ENCODE assay signal across 16 cellular contexts in the genomic region with DNA sequence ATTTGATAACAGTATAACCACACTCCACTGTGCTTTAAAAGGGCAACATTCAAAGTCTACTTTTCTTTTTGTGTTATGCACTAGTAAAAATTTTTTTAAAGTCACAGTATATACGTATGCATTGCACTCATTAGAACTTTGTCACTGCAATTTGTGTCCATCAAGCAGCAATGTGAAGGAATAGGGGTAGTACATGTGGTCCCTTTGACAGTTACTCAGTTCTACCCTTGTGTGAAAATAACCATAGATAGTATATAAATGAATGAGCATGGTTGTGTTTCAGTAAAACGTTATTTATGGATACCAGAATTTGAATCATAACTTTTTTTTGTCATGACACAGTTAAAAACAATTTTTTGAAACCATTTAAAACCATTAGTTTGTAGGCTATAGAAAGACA. TPM values are rescaled to one million over a fixed set of nuclear protein-coding genes. Genes with fewer than 3 reads are reported as not detected.
A peak's percentile ranks its signal among the peaks of the same experiment; 100 is the strongest.
DNase-seq lines count a peak whose midpoint lies in the region; ATAC-seq and TF ChIP-seq lines count a peak whose summit lies in the region.
"Had no signal": no experiment of that assay in that cellular context is flagged by ENCODE, and none has a peak within 500 bp of the region (broad histone marks: within the 10 kb centered on the region; RNA-seq: fewer than 3 reads in every experiment).

No MANE protein-coding gene starts in this region.

- no peaks in the 10 kb centered on the region for H3K9me3 ChIP-seq in CD4-positive, alpha-beta T cell (ENCODE audit: control insufficient read depth, low read length)

- H3K27ac Mint-ChIP-seq in CD4-positive, alpha-beta T cell = peak overlapping the region; percentile 43
- peak overlapping the region; percentile 76 for H3K27ac Mint-ChIP-seq in activated T-helper 17 cell treated with anti-CD3 and anti-CD28 coated beads, Interleukin-2, amount 50 U/mL, for 72 hours
- H3K27ac Mint-ChIP-seq in natural killer cell treated with Interleukin-12 subunit alpha and Interleukin-12 subunit beta and Interleukin-15 and Interleukin-18, amount 100 ng/mL, for 72 hours = peak overlapping the region; percentile 61 to 62

- no peaks in the 10 kb centered on the region for H3K27me3 Mint-ChIP-seq in activated T-cell treated with anti-CD3 and anti-CD28 coated beads, Interleukin-2, amount 50 U/mL, for 4 hours (ENCODE audit: low read depth)
- H3K27me3 Mint-ChIP-seq in CD4-positive, alpha-beta T cell = no peaks in the 10 kb centered on the region
- no peaks in the 10 kb centered on the region for H3K27me3 Mint-ChIP-seq in activated T-helper 17 cell treated with anti-CD3 and anti-CD28 coated beads, Interleukin-2, amount 50 U/mL, for 72 hours
- H3K27me3 Mint-ChIP-seq in natural killer cell treated with Interleukin-12 subunit alpha and Interleukin-12 subunit beta and Interleukin-15 and Interleukin-18, amount 100 ng/mL, for 72 hours = no peaks in the 10 kb centered on the region

- no peak for DNase-seq in activated T-cell treated with anti-CD3 and anti-CD28 coated beads, Interleukin-2, amount 50 U/mL, for 4 hours
- DNase-seq in activated T-cell treated with anti-CD3 and anti-CD28 coated beads for 4 hours (no peak), activated gamma-delta T cell (lab: John Stamatoyannopoulos, UW) (no peak)
- DNase-seq in CD4-positive, alpha-beta T cell = no peak
- no peak for DNase-seq in natural killer cell treated with Interleukin-12 subunit alpha and Interleukin-12 subunit beta and Interleukin-15 and Interleukin-18, amount 100 ng/mL, for 72 hours (ENCODE audit: low spot score)
- DNase-seq: DMS79, H9, NCI-H1048, NCI-H2081 treated with DMSO at 0.1 percent for 48 hours, NCI-H510A, NCI-H774 had no signal

- intact Hi-C loops in CD4-positive, alpha-beta T cell (cut with DNase I, micrococcal nuclease) = loop anchor here in 1 of 2 experiments (1.0 kb wide), 1 partner anchor 22 kb away; no protein-coding TSS in a partner anchor

- H3K4me3 Mint-ChIP-seq in activated T-cell treated with anti-CD3 and anti-CD28 coated beads, Interleukin-2, amount 50 U/mL, for 4 hours = no peak overlapping the region
- no peak overlapping the region for H3K4me3 Mint-ChIP-seq in CD4-positive, alpha-beta T cell
- peak overlapping the region; percentile 36 for H3K4me3 Mint-ChIP-seq in activated T-helper 17 cell treated with anti-CD3 and anti-CD28 coated beads, Interleukin-2, amount 50 U/mL, for 72 hours
- H3K4me3 Mint-ChIP-seq in natural killer cell treated with Interleukin-12 subunit alpha and Interleukin-12 subunit beta and Interleukin-15 and Interleukin-18, amount 100 ng/mL, for 72 hours = peak overlapping the region; percentile 63
- H3K4me3 Mint-ChIP-seq: CD14-positive monocyte, H9 had no signal

- no peaks in the 10 kb centered on the region for H3K27me3 ChIP-seq in CD4-positive, alpha-beta T cell (ENCODE audit: control insufficient read depth, insufficient read depth, low read length)

- POLR2A ChIA-PET in CD4-positive, alpha-beta T cell (lab: Charles Lee) = no interaction called here

- H3K36me3 Mint-ChIP-seq in activated T-cell treated with anti-CD3 and anti-CD28 coated beads, Interleukin-2, amount 50 U/mL, for 4 hours (ENCODE audit: insufficient read depth) = peaks cover 23% of the 10 kb centered on the region
- H3K36me3 Mint-ChIP-seq in CD4-positive, alpha-beta T cell (ENCODE audit: low read depth) = peaks cover 24% of the 10 kb centered on the region
- peaks cover 3% of the 10 kb centered on the region for H3K36me3 Mint-ChIP-seq in activated T-helper 17 cell treated with anti-CD3 and anti-CD28 coated beads, Interleukin-2, amount 50 U/mL, for 72 hours (ENCODE audit: low read depth)
- H3K36me3 Mint-ChIP-seq in natural killer cell treated with Interleukin-12 subunit alpha and Interleukin-12 subunit beta and Interleukin-15 and Interleukin-18, amount 100 ng/mL, for 72 hours = peaks cover 14% of the 10 kb centered on the region

- peaks cover 92% of the 10 kb centered on the region for H3K4me1 Mint-ChIP-seq in activated T-cell treated with anti-CD3 and anti-CD28 coated beads, Interleukin-2, amount 50 U/mL, for 4 hours (ENCODE audit: low read depth)
- H3K4me1 Mint-ChIP-seq in CD4-positive, alpha-beta T cell (ENCODE audit: low read depth) = peaks cover 96% of the 10 kb centered on the region
- H3K4me1 Mint-ChIP-seq in activated T-helper 17 cell treated with anti-CD3 and anti-CD28 coated beads, Interleukin-2, amount 50 U/mL, for 72 hours = peaks cover 60% of the 10 kb centered on the region
- peaks cover 71 to 73% of the 10 kb centered on the region in 2 donors for H3K4me1 Mint-ChIP-seq in natural killer cell treated with Interleukin-12 subunit alpha and Interleukin-12 subunit beta and Interleukin-15 and Interleukin-18, amount 100 ng/mL, for 72 hours (ENCODE audit: low read depth in 2 of 2)

- H3K27ac ChIP-seq in CD4-positive, alpha-beta T cell (ENCODE audit: low read depth, low read length) = no peak overlapping the region
- H3K27ac ChIP-seq: KMS-11, RWPE1 had no signal

- H3K9me3 Mint-ChIP-seq in activated T-cell treated with anti-CD3 and anti-CD28 coated beads, Interleukin-2, amount 50 U/mL, for 4 hours = peaks cover 15% of the 10 kb centered on the region
- H3K9me3 Mint-ChIP-seq in CD4-positive, alpha-beta T cell = peaks cover 4% of the 10 kb centered on the region
- H3K9me3 Mint-ChIP-seq in activated T-helper 17 cell treated with anti-CD3 and anti-CD28 coated beads, Interleukin-2, amount 50 U/mL, for 72 hours = peaks cover 4% of the 10 kb centered on the region
- peaks cover 5% of the 10 kb centered on the region for H3K9me3 Mint-ChIP-seq in natural killer cell treated with Interleukin-12 subunit alpha and Interleukin-12 subunit beta and Interleukin-15 and Interleukin-18, amount 100 ng/mL, for 72 hours

- no peak for TF ChIP-seq CTCF in CD4-positive, alpha-beta T cell (IDR thresholded peaks at IDR 0.05)

- CTCF ChIA-PET in CD4-positive, alpha-beta T cell (lab: Charles Lee) = interaction anchor here (1.0 to 2.6 kb wide), 2 partner anchors 22 to 47 kb away, joined by 3 to 17 read pairs; no protein-coding TSS in a partner anchor

- ATAC-seq in activated T-cell treated with anti-CD3 and anti-CD28 coated beads, Interleukin-2, amount 50 U/mL, for 4 hours = peak; percentile 58 to 66
- no peak for ATAC-seq in CD4-positive, alpha-beta T cell (ENCODE audit: poor library complexity)
- ATAC-seq in activated T-helper 17 cell treated with anti-CD3 and anti-CD28 coated beads, Interleukin-2, amount 50 U/mL, for 72 hours (replicated peaks) = peak; percentile 77
- peak in 1 of 2 donors; percentile 65 for ATAC-seq in natural killer cell treated with Interleukin-12 subunit alpha and Interleukin-12 subunit beta and Interleukin-15 and Interleukin-18, amount 100 ng/mL, for 72 hours
- ATAC-seq in HG03039 (IDR thresholded peaks at IDR 0.05; ENCODE audit: unreplicated experiment) = no peak

RNA-seq across cellular contexts. Expression of gene NFATC3, which starts 30.7 kb away (rescaled TPM):
- total RNA-seq in activated T-cell treated with anti-CD3 and anti-CD28 coated beads, Interleukin-2, amount 50 U/mL, for 4 hours = 10 to 100 TPM; 64.8 to 72.3 (median 65.3) TPM
- 10 to 100 TPM; 84.8 to 94.4 TPM for total RNA-seq in CD4-positive, alpha-beta T cell
- 10 to 100 TPM; 71.1 to 78.1 TPM for total RNA-seq in activated T-helper 17 cell treated with anti-CD3 and anti-CD28 coated beads, Interleukin-2, amount 50 U/mL, for 72 hours
- total RNA-seq in natural killer cell treated with Interleukin-12 subunit alpha and Interleukin-12 subunit beta and Interleukin-15 and Interleukin-18, amount 100 ng/mL, for 72 hours = 100 to 1,000 TPM in 1 of 2 donors, 10 to 100 TPM in 1; 91.9 to 131 TPM

Comparison
In these comparisons a context has a peak if more than half of its experiments do, and no peak if none do; other contexts are left out.
1. ATAC-seq: peak in activated T-cell treated with anti-CD3 and anti-CD28 coated beads, Interleukin-2, amount 50 U/mL, for 4 hours (2 of 2) and activated T-helper 17 cell treated with anti-CD3 and anti-CD28 coated beads, Interleukin-2, amount 50 U/mL, for 72 hours (single experiment); none in CD4-positive, alpha-beta T cell (single experiment) and HG03039 (single experiment).
2. H3K4me3 Mint-ChIP-seq: peak in activated T-helper 17 cell treated with anti-CD3 and anti-CD28 coated beads, Interleukin-2, amount 50 U/mL, for 72 hours (single experiment) and natural killer cell treated with Interleukin-12 subunit alpha and Interleukin-12 subunit beta and Interleukin-15 and Interleukin-18, amount 100 ng/mL, for 72 hours (single experiment); none in activated T-cell treated with anti-CD3 and anti-CD28 coated beads, Interleukin-2, amount 50 U/mL, for 4 hours (single experiment) and CD4-positive, alpha-beta T cell (single experiment).
3. Peak in every context shown above with its lines, with median percentiles within 50 percentile points of each other: H3K27ac Mint-ChIP-seq.